In genomic region chrX:13376857-13377441, GRCh38 we compare ENCODE assay signal across 9 cellular contexts. TPM values are rescaled to one million over a fixed set of nuclear protein-coding genes. Genes with fewer than 3 reads are reported as not detected.
DNase-seq lines count a peak whose midpoint lies in the region; ATAC-seq and TF ChIP-seq lines count a peak whose summit lies in the region.
"Had no signal": no experiment of that assay in that cellular context is flagged by ENCODE, and none has a peak within 500 bp of the region (broad histone marks: within the 10 kb centered on the region; RNA-seq: fewer than 3 reads in every experiment).

No MANE protein-coding gene starts in this region.

- no peak overlapping the region for H3K4me3 ChIP-seq in uterus

- no peak for TF ChIP-seq CTCF in natural killer cell (IDR thresholded peaks at IDR 0.05)
- TF ChIP-seq CTCF in RWPE1 (conservative IDR thresholded peaks at IDR 0.05; ENCODE audit: low read depth), result no peak
- TF ChIP-seq CTCF in uterus (IDR thresholded peaks at IDR 0.05), result no peak

- no peaks in the 10 kb centered on the region for H3K4me1 ChIP-seq in uterus

- peak overlapping the region; percentile 86 to 87 for H3K27ac Mint-ChIP-seq in natural killer cell treated with Interleukin-12 subunit alpha and Interleukin-12 subunit beta and Interleukin-15 and Interleukin-18, amount 100 ng/mL, for 72 hours
- no peak overlapping the region for H3K27ac Mint-ChIP-seq in natural killer cell
- no peak overlapping the region for H3K27ac Mint-ChIP-seq in activated CD8-positive, alpha-beta memory T cell treated with anti-CD3 and anti-CD28 coated beads, Interleukin-2, amount 10 ng/mL, durations not matched to agents 7 days and 5 days
- H3K27ac Mint-ChIP-seq: activated B cell treated with CpG ODN at 0.5 μM for 24 hours had no signal

- peak overlapping the region; percentile 71 for H3K4me3 Mint-ChIP-seq in natural killer cell treated with Interleukin-12 subunit alpha and Interleukin-12 subunit beta and Interleukin-15 and Interleukin-18, amount 100 ng/mL, for 72 hours
- no peak overlapping the region for H3K4me3 Mint-ChIP-seq in natural killer cell
- H3K4me3 Mint-ChIP-seq in activated CD8-positive, alpha-beta memory T cell treated with anti-CD3 and anti-CD28 coated beads, Interleukin-2, amount 10 ng/mL, durations not matched to agents 7 days and 5 days, result no peak overlapping the region
- H3K4me3 Mint-ChIP-seq: activated B cell treated with CpG ODN at 0.5 μM for 24 hours had no signal

- H3K27ac ChIP-seq in RWPE1, result peak overlapping the region; percentile 77
- H3K27ac ChIP-seq in uterus, result peak overlapping the region; percentile 15 to 52

- H3K9me3 ChIP-seq in uterus, result no peaks in the 10 kb centered on the region

- peaks cover 4% of the 10 kb centered on the region for H3K36me3 Mint-ChIP-seq in natural killer cell treated with Interleukin-12 subunit alpha and Interleukin-12 subunit beta and Interleukin-15 and Interleukin-18, amount 100 ng/mL, for 72 hours
- no peaks in the 10 kb centered on the region for H3K36me3 Mint-ChIP-seq in natural killer cell
- no peaks in the 10 kb centered on the region for H3K36me3 Mint-ChIP-seq in activated CD8-positive, alpha-beta memory T cell treated with anti-CD3 and anti-CD28 coated beads, Interleukin-2, amount 10 ng/mL, durations not matched to agents 7 days and 5 days

- H3K4me1 Mint-ChIP-seq in natural killer cell treated with Interleukin-12 subunit alpha and Interleukin-12 subunit beta and Interleukin-15 and Interleukin-18, amount 100 ng/mL, for 72 hours (ENCODE audit: low read depth in 2 of 2), result peaks cover 34 to 52% of the 10 kb centered on the region in 2 donors
- H3K4me1 Mint-ChIP-seq in natural killer cell, result peaks cover 0 to 4% of the 10 kb centered on the region in 2 donors
- H3K4me1 Mint-ChIP-seq in activated CD8-positive, alpha-beta memory T cell treated with anti-CD3 and anti-CD28 coated beads, Interleukin-2, amount 10 ng/mL, durations not matched to agents 7 days and 5 days, result peaks cover 25% of the 10 kb centered on the region

- CTCF ChIA-PET in RWPE1 (lab: Yijun Ruan, JAX), result no interaction called here
- CTCF ChIA-PET in activated CD8-positive, alpha-beta memory T cell treated with anti-CD3 and anti-CD28 coated beads, Interleukin-2, amount 10 ng/mL, durations not matched to agents 7 days and 5 days (lab: Charles Lee), result no interaction called here

- H3K9me3 Mint-ChIP-seq in natural killer cell treated with Interleukin-12 subunit alpha and Interleukin-12 subunit beta and Interleukin-15 and Interleukin-18, amount 100 ng/mL, for 72 hours, result no peaks in the 10 kb centered on the region
- no peaks in the 10 kb centered on the region for H3K9me3 Mint-ChIP-seq in natural killer cell
- H3K9me3 Mint-ChIP-seq in activated CD8-positive, alpha-beta memory T cell treated with anti-CD3 and anti-CD28 coated beads, Interleukin-2, amount 10 ng/mL, durations not matched to agents 7 days and 5 days (ENCODE audit: low read depth), result no peaks in the 10 kb centered on the region
- H3K9me3 Mint-ChIP-seq: activated B cell treated with CpG ODN at 0.5 μM for 24 hours had no signal

- H3K36me3 ChIP-seq in uterus, result no peaks in the 10 kb centered on the region

- peaks cover 0 to 6% of the 10 kb centered on the region in 2 donors for H3K27me3 Mint-ChIP-seq in natural killer cell treated with Interleukin-12 subunit alpha and Interleukin-12 subunit beta and Interleukin-15 and Interleukin-18, amount 100 ng/mL, for 72 hours
- H3K27me3 Mint-ChIP-seq in natural killer cell (ENCODE audit: low read depth in 2 of 2), result peaks cover 0 to 21% of the 10 kb centered on the region in 2 donors
- no peaks in the 10 kb centered on the region for H3K27me3 Mint-ChIP-seq in activated CD8-positive, alpha-beta memory T cell treated with anti-CD3 and anti-CD28 coated beads, Interleukin-2, amount 10 ng/mL, durations not matched to agents 7 days and 5 days
- H3K27me3 Mint-ChIP-seq: activated B cell treated with CpG ODN at 0.5 μM for 24 hours had no signal

- POLR2A ChIA-PET in RWPE1 (lab: Yijun Ruan, JAX; ENCODE audit: low non-redundant PET), result no interaction called here

- no peak for DNase-seq in natural killer cell treated with Interleukin-12 subunit alpha and Interleukin-12 subunit beta and Interleukin-15 and Interleukin-18, amount 100 ng/mL, for 72 hours (ENCODE audit: low spot score)
- DNase-seq in natural killer cell (no peak), RWPE1 (ENCODE audit: low spot score) (peak; percentile 6), glomerular visceral epithelial cell (ENCODE audit: extremely low spot score) (peak; percentile 94), uterus (peak; percentile 41 to 42), C1 segment of cervical spinal cord (lab: John Stamatoyannopoulos, UW) (no peak), ACHN (no peak)
- no peak for DNase-seq in activated CD8-positive, alpha-beta memory T cell treated with anti-CD3 and anti-CD28 coated beads, Interleukin-2, amount 10 ng/mL, durations not matched to agents 7 days and 5 days
- DNase-seq: activated B cell treated with CpG ODN at 0.5 μM for 24 hours had no signal

- intact Hi-C loops in natural killer cell (cut with micrococcal nuclease), result no loop called here
- intact Hi-C loops in uterus (cut with DNase I; ENCODE audit: low total_unique reads), result no loop called here

- in situ Hi-C loops in ACHN (cut with HindIII; ENCODE audit: low pct_ligation_motif_present, low pct_unique_long_range_greater_than_20kb, low sequenced_read_pairs), result no loop called here

- H3K27me3 ChIP-seq in uterus, result no peaks in the 10 kb centered on the region

- peak; percentile 50 to 66 for ATAC-seq in natural killer cell treated with Interleukin-12 subunit alpha and Interleukin-12 subunit beta and Interleukin-15 and Interleukin-18, amount 100 ng/mL, for 72 hours
- no peak for ATAC-seq in natural killer cell
- ATAC-seq in activated CD8-positive, alpha-beta memory T cell treated with anti-CD3 and anti-CD28 coated beads, Interleukin-2, amount 10 ng/mL, durations not matched to agents 7 days and 5 days, result no peak

- no peak for TF ChIP-seq POLR2A in uterus (IDR thresholded peaks at IDR 0.05)

RNA-seq across cellular contexts. Expression of gene ATXN3L, which starts 57.1 kb away (rescaled TPM):
- not detected for total RNA-seq in natural killer cell treated with Interleukin-12 subunit alpha and Interleukin-12 subunit beta and Interleukin-15 and Interleukin-18, amount 100 ng/mL, for 72 hours
- not detected for total RNA-seq in natural killer cell
- total RNA-seq in uterus, result not detected
- total RNA-seq in activated CD8-positive, alpha-beta memory T cell treated with anti-CD3 and anti-CD28 coated beads, Interleukin-2, amount 10 ng/mL, durations not matched to agents 7 days and 5 days, result not detected
- total RNA-seq: activated B cell treated with CpG ODN at 0.5 μM for 24 hours had no signal

Comparison
In these comparisons a context has a peak if more than half of its experiments do, and no peak if none do; other contexts are left out.
1. ATAC-seq: peak in natural killer cell treated with Interleukin-12 subunit alpha and Interleukin-12 subunit beta and Interleukin-15 and Interleukin-18, amount 100 ng/mL, for 72 hours (2 of 2); none in natural killer cell (0 of 3) and activated CD8-positive, alpha-beta memory T cell treated with anti-CD3 and anti-CD28 coated beads, Interleukin-2, amount 10 ng/mL, durations not matched to agents 7 days and 5 days (single experiment).
2. H3K27ac Mint-ChIP-seq: peak in natural killer cell treated with Interleukin-12 subunit alpha and Interleukin-12 subunit beta and Interleukin-15 and Interleukin-18, amount 100 ng/mL, for 72 hours (2 of 2); none in natural killer cell (0 of 2) and activated CD8-positive, alpha-beta memory T cell treated with anti-CD3 and anti-CD28 coated beads, Interleukin-2, amount 10 ng/mL, durations not matched to agents 7 days and 5 days (single experiment).
3. DNase-seq: peak in RWPE1 (single experiment), glomerular visceral epithelial cell (single experiment) and uterus (2 of 2); none in natural killer cell treated with Interleukin-12 subunit alpha and Interleukin-12 subunit beta and Interleukin-15 and Interleukin-18, amount 100 ng/mL, for 72 hours (single experiment), natural killer cell (single experiment), C1 segment of cervical spinal cord (0 of 14), ACHN (single experiment) and activated CD8-positive, alpha-beta memory T cell treated with anti-CD3 and anti-CD28 coated beads, Interleukin-2, amount 10 ng/mL, durations not matched to agents 7 days and 5 days (single experiment).